In the genomic region with DNA sequence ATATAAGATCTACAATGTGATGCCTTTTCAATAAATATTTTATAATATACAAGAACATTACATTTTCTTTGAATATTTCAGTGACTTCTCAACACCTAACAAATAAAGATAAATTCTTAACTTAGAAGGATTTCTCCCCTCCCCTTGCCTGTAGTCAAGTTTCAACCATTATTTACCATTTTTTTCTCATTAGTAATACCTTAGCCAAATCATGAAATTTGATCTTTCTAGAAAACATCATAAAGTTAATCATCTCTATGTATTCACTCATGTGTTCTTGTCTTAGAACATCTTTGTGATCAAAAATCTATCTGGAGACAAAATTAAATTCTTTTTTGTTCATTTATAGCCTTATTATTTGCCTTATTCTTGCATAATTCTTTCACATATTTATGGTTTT, we compare ENCODE assay signal across 35 cellular contexts.
"Had no signal": no experiment of that assay in that cellular context is flagged by ENCODE, and none has a peak within 500 bp of the region (broad histone marks: within the 10 kb centered on the region; RNA-seq: fewer than 3 reads in every experiment).

No MANE protein-coding gene starts in this region.

- H3K36me3 ChIP-seq: MG63 had no signal

- H3K4me2 ChIP-seq: KMS-11 had no signal

- H3K4me3 ChIP-seq: MG63 had no signal

- H3K9ac ChIP-seq: KMS-11 had no signal

- DNase-seq: Karpas-422, Kasumi-1, KBM-7, KG1, MG63, MM.1S, MV-4-11, NCI-H1048, NCI-H1092, NCI-H1092 treated with DMSO at 0.1 percent for 48 hours, NCI-H1105, NCI-H1105 treated with DMSO at 0.1 percent for 48 hours, NCI-H1417, NCI-H1417 treated with DMSO at 0.1 percent for 48 hours, NCI-H1436, NCI-H1436 treated with DMSO at 0.1 percent for 48 hours, NCI-H146, NCI-H1694, NCI-H1694 treated with DMSO at 0.1 percent for 48 hours, NCI-H187, NCI-H187 treated with DMSO at 0.1 percent for 48 hours, NCI-H1930, NCI-H2029, NCI-H2029 treated with DMSO at 0.1 percent for 48 hours, NCI-H2081, NCI-H2081 treated with DMSO at 0.1 percent for 48 hours, NCI-H2107, NCI-H2171, NCI-H2171 treated with DMSO at 0.1 percent for 48 hours, NCI-H2227 treated with DMSO at 0.1 percent for 48 hours, NCI-H226, NCI-H345, NCI-H446, NCI-H446 treated with DMSO at 0.1 percent for 48 hours had no signal

- H3K27ac ChIP-seq: KMS-11 had no signal

- H3K27me3 ChIP-seq: MG63 had no signal
